In the genomic region with DNA sequence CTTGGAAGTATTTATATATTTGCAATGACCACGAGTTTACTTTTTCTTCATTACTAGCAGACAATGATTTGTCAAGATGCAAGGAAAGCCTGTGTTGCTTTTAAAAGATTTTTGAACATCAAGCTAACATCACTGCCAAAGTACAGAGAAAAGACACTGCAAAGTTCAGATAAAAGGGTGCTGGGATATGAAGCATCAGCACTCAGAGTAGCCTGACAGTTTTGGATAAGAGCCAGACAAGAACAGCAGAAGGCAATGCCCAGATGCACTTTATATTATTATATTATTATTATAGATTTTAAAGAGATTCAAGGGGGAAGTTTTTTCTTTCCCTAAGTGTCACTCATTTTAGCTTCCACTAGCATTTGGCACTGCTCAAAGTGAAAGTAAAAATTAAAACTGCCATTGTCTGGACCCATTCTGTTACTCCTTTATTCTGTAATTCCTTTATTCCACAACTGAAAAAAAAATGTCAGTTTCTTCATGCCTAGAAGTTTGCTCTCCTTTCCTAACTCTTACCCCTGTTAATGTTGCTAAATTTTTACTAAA, we compare ENCODE assay signal across 15 cellular contexts.
DNase-seq lines count a peak whose midpoint lies in the region; ATAC-seq, FAIRE-seq and TF ChIP-seq lines count a peak whose summit lies in the region.
"Had no signal": no experiment of that assay in that cellular context is flagged by ENCODE, and none has a peak within 500 bp of the region (broad histone marks: within the 10 kb centered on the region; RNA-seq: fewer than 3 reads in every experiment).

No MANE protein-coding gene starts in this region.

- CTCF ChIA-PET in Calu3 (lab: Charles Lee), result interaction anchor here (0.7 to 1.4 kb wide), 6 partner anchors 9 to 485 kb away, joined by 3 to 6 read pairs (median 5); no protein-coding TSS in a partner anchor
- CTCF ChIA-PET in GM12878 (lab: Yijun Ruan, JAX), result interaction anchor here (1.0 to 1.1 kb wide), 2 partner anchors 33 to 61 kb away, joined by 3 read pairs; no protein-coding TSS in a partner anchor

- H3K9me3 ChIP-seq in GM12878 (replicated peaks; ENCODE audit: control insufficient read depth, insufficient read depth, low read length) (no peaks in the 10 kb centered on the region; the same call in 2 of the 3 replicates), stomach (no peaks in the 10 kb centered on the region)
- H3K9me3 ChIP-seq: gastroesophageal sphincter had no signal

- H3K36me3 ChIP-seq in KMS-11 (ENCODE audit: insufficient read depth), result no peaks in the 10 kb centered on the region
- no peaks in the 10 kb centered on the region for H3K36me3 ChIP-seq in GM12878 (ENCODE audit: control insufficient read depth in 2 of 2, insufficient read depth in 2 of 2, low read length in 1 of 2)
- H3K36me3 ChIP-seq in stomach, result peaks cover 0 to 5% (median 0%) of the 10 kb centered on the region in 4 donors
- H3K36me3 ChIP-seq: gastroesophageal sphincter had no signal

- ATAC-seq in GM12878 (peak; percentile 52), HG02571 (IDR thresholded peaks at IDR 0.05; ENCODE audit: unreplicated experiment) (no peak)
- ATAC-seq: activated CD8-positive, alpha-beta T cell treated with anti-CD3 and anti-CD28 coated beads for 36 hours; CD8-positive, alpha-beta T cell; gastroesophageal sphincter had no signal

- FAIRE-seq in GM12878 (lab: Jason Lieb, UNC), result no peak
- FAIRE-seq in GM12891 (lab: Jason Lieb, UNC), result no peak

- H3K27ac Mint-ChIP-seq in Calu3 (ENCODE audit: unreplicated experiment), result peak overlapping the region; percentile 57
- H3K27ac Mint-ChIP-seq: activated CD8-positive, alpha-beta T cell treated with anti-CD3 and anti-CD28 coated beads for 36 hours; CD8-positive, alpha-beta T cell; stimulated activated naive CD8-positive, alpha-beta T cell treated with anti-CD3 and anti-CD28 coated beads, Interleukin-15, Interleukin-2, amounts not matched to agents 100 ng/mL and 50 ng/mL, for 24 hours had no signal

- no peaks in the 10 kb centered on the region for H4K20me1 ChIP-seq in KMS-11 (ENCODE audit: insufficient read depth)
- no peaks in the 10 kb centered on the region for H4K20me1 ChIP-seq in GM12878 (ENCODE audit: control insufficient read depth, insufficient read depth)

- no peaks in the 10 kb centered on the region for H3K9me3 Mint-ChIP-seq in Calu3 (ENCODE audit: low read depth, unreplicated experiment)
- H3K9me3 Mint-ChIP-seq: activated CD8-positive, alpha-beta T cell treated with anti-CD3 and anti-CD28 coated beads for 36 hours; CD8-positive, alpha-beta T cell; stimulated activated naive CD8-positive, alpha-beta T cell treated with anti-CD3 and anti-CD28 coated beads, Interleukin-15, Interleukin-2, amounts not matched to agents 100 ng/mL and 50 ng/mL, for 24 hours had no signal

- TF ChIP-seq EP300 in GM12878 (IDR thresholded peaks at IDR 0.05; ENCODE audit: borderline replicate concordance in 1 of 2, control insufficient read depth in 1 of 2, low read depth in 2 of 2, low read length in 2 of 2), result no peak
- no peak for TF ChIP-seq EP300 in stomach (IDR thresholded peaks at IDR 0.05)

- no TSS peak for BruUV-seq in Calu3 (replicated peaks; lab: Mats Ljungman, UMichigan)
- no TSS peak for BruUV-seq in GM12878 (replicated peaks; lab: Mats Ljungman, UMichigan)

- H3K9ac ChIP-seq in KMS-11 (no peak overlapping the region), GM12878 (ENCODE audit: control insufficient read depth, insufficient read depth, low read length) (no peak overlapping the region)

- H3K4me2 ChIP-seq in KMS-11, result peak overlapping the region; percentile 33
- peak overlapping the region; percentile 57 for H3K4me2 ChIP-seq in GM12878 (ENCODE audit: control insufficient read depth, insufficient read depth)

- TF ChIP-seq CTCF in Calu3 (IDR thresholded peaks at IDR 0.05; ENCODE audit: unreplicated experiment), result no peak
- no peak for TF ChIP-seq CTCF in KMS-11 (conservative IDR thresholded peaks at IDR 0.05; ENCODE audit: low read depth, low read length)
- TF ChIP-seq CTCF in GM12878 (IDR thresholded peaks at IDR 0.05 in 2 of 3, conservative IDR thresholded peaks at IDR 0.05 in 1 of 3; ENCODE audit: control insufficient read depth in 2 of 3, extremely low read depth in 1 of 3, insufficient read depth in 1 of 3, low read depth in 3 of 3, low read length in 3 of 3), result no peak
- no peak for TF ChIP-seq CTCF in stomach (IDR thresholded peaks at IDR 0.05)

- SMC1A ChIA-PET in GM12878 (lab: Charles Lee; ENCODE audit: uncharacterized antibody, unreplicated experiment), result interaction anchor here (0.5 to 4.0 kb wide), 12 partner anchors 9 to 402 kb away, joined by 3 to 27 read pairs (median 4); no protein-coding TSS in a partner anchor

- TF ChIP-seq RAD21 in GM12878 (IDR thresholded peaks at IDR 0.05; ENCODE audit: insufficient read depth, low read depth, low read length), result no peak

- in situ Hi-C loops in GM12878 (cut with MboI), result no loop called here

- H3K4me1 Mint-ChIP-seq in Calu3 (ENCODE audit: low read depth, unreplicated experiment), result peaks cover 82% of the 10 kb centered on the region

- H2AFZ ChIP-seq in KMS-11 (ENCODE audit: low read depth) (no peak overlapping the region), GM12878 (ENCODE audit: control insufficient read depth, low read depth, low read length) (peak overlapping the region; percentile 15; the same call in 1 of the 2 replicates)

- H3K4me3 ChIP-seq in KMS-11 (IDR thresholded peaks at IDR 0.05; ENCODE audit: insufficient read depth, low read depth, low read length) (no peak overlapping the region), GM12878 (no peak overlapping the region), stomach (no peak overlapping the region)

- no peaks in the 10 kb centered on the region for H3K27me3 Mint-ChIP-seq in Calu3 (ENCODE audit: unreplicated experiment)
- H3K27me3 Mint-ChIP-seq: stimulated activated naive CD8-positive, alpha-beta T cell treated with anti-CD3 and anti-CD28 coated beads, Interleukin-15, Interleukin-2, amounts not matched to agents 100 ng/mL and 50 ng/mL, for 24 hours had no signal

- no peaks in the 10 kb centered on the region for H3K27me3 ChIP-seq in KMS-11 (ENCODE audit: insufficient read depth, low read depth)
- H3K27me3 ChIP-seq in GM12878 (replicated peaks in 1 of 2; ENCODE audit: control insufficient read depth in 2 of 2, insufficient read depth in 2 of 2, low read length in 1 of 2), result no peaks in the 10 kb centered on the region
- H3K27me3 ChIP-seq in stomach, result no peaks in the 10 kb centered on the region
- H3K27me3 ChIP-seq: gastroesophageal sphincter had no signal

- intact Hi-C loops in Calu3 (cut with micrococcal nuclease; ENCODE audit: unreplicated experiment) (no loop called here), GM12878 (cut with micrococcal nuclease; ENCODE audit: unreplicated experiment) (no loop called here), stomach (cut with DNase I; ENCODE audit: low total_unique reads) (no loop called here)

- peak overlapping the region; percentile 26 for H3K4me3 Mint-ChIP-seq in Calu3 (ENCODE audit: low read depth, unreplicated experiment)
- H3K4me3 Mint-ChIP-seq: activated CD8-positive, alpha-beta T cell treated with anti-CD3 and anti-CD28 coated beads for 36 hours; CD8-positive, alpha-beta T cell; stimulated activated naive CD8-positive, alpha-beta T cell treated with anti-CD3 and anti-CD28 coated beads, Interleukin-15, Interleukin-2, amounts not matched to agents 100 ng/mL and 50 ng/mL, for 24 hours had no signal

- RAD21 ChIA-PET in GM12878 (lab: Charles Lee; ENCODE audit: unreplicated experiment), result interaction anchor here (0.7 to 1.3 kb wide), 5 partner anchors 10 to 231 kb away, joined by 3 to 5 read pairs (median 3); no protein-coding TSS in a partner anchor

- H3K27ac ChIP-seq in KMS-11 (no peak overlapping the region), GM12878 (ENCODE audit: control insufficient read depth, insufficient read depth) (no peak overlapping the region), stomach (peak overlapping the region in 1 of 5 donors; percentile 7)
- H3K27ac ChIP-seq: gastroesophageal sphincter had no signal

- 0% methylated on average over 1 of the region's 1 CpG for WGBS in GM12878 (ENCODE audit: insufficient coverage, insufficient replicate concordance, low lambda C conversion rate, missing lambda C conversion rate)
- 53 to 76% (median 70%) methylated on average over 1 of the region's 1 CpG for WGBS in stomach, 5 donors

- POLR2A ChIA-PET in GM12878 (lab: Charles Lee), result interaction anchor here (0.6 to 0.7 kb wide), 2 partner anchors 23 to 44 kb away, joined by 4 read pairs; no protein-coding TSS in a partner anchor

- no peak for DNase-seq in Calu3
- no peak for DNase-seq in GM12878 (ENCODE audit: low read depth, low spot score)
- peak; percentile 32 for DNase-seq in iris pigment epithelial cell (ENCODE audit: low read depth)
- DNase-seq in stomach, result no peak
- DNase-seq in GM12891 (ENCODE audit: insufficient read length, low spot score), result no peak
- DNase-seq in DMS79 (lab: John Stamatoyannopoulos, UW), result no peak
- DNase-seq: activated CD8-positive, alpha-beta T cell treated with anti-CD3 and anti-CD28 coated beads for 36 hours; activated naive CD4-positive, alpha-beta T cell; CD8-positive, alpha-beta T cell; cortex of kidney; stimulated activated CD4-positive, alpha-beta T cell treated with anti-CD3 and anti-CD28 coated beads, Interleukin-2, amount 100 ng/mL, for 48 hours had no signal

- H3K4me1 ChIP-seq in KMS-11 (ENCODE audit: low read depth, poor library complexity, severe bottlenecking), result no peaks in the 10 kb centered on the region
- H3K4me1 ChIP-seq in GM12878 (ENCODE audit: control insufficient read depth, insufficient read depth, low read length), result no peaks in the 10 kb centered on the region
- peaks cover 0 to 7% (median 3%) of the 10 kb centered on the region in 4 donors for H3K4me1 ChIP-seq in stomach
- H3K4me1 ChIP-seq: gastroesophageal sphincter had no signal

- H3K36me3 Mint-ChIP-seq in Calu3 (ENCODE audit: insufficient read depth, unreplicated experiment), result peaks cover 39% of the 10 kb centered on the region
- H3K36me3 Mint-ChIP-seq: CD8-positive, alpha-beta T cell had no signal

- TF ChIP-seq POLR2A in GM12878 (IDR thresholded peaks at IDR 0.05; ENCODE audit: low read depth, low read length), result no peak
- no peak for TF ChIP-seq POLR2A in stomach (IDR thresholded peaks at IDR 0.05)
- no peak for TF ChIP-seq POLR2A in GM12891 (IDR thresholded peaks at IDR 0.05; ENCODE audit: low read depth, low read length)

- no peaks in the 10 kb centered on the region for H3K79me2 ChIP-seq in KMS-11 (ENCODE audit: insufficient read depth, low read depth)
- H3K79me2 ChIP-seq in GM12878 (ENCODE audit: control insufficient read depth, insufficient read depth, low read length), result peaks cover 4% of the 10 kb centered on the region

TF ChIP-seq in GM12878, 131 proteins besides CTCF, POLR2A, EP300 and RAD21 (continues in another document):
- no peak for TF ChIP-seq CBX5 (IDR thresholded peaks at IDR 0.05; ENCODE audit: low read depth)

TF ChIP-seq in GM12891, 5 proteins besides CTCF, POLR2A, EP300 and RAD21:
- TF ChIP-seq POU2F2 (IDR thresholded peaks at IDR 0.05; ENCODE audit: low read depth, low read length) (no peak), TAF1 (IDR thresholded peaks at IDR 0.05; ENCODE audit: low read depth, low read length) (no peak), PAX5 (IDR thresholded peaks at IDR 0.05; ENCODE audit: insufficient read depth, low read length, severe bottlenecking) (no peak)
